In the genomic region with DNA sequence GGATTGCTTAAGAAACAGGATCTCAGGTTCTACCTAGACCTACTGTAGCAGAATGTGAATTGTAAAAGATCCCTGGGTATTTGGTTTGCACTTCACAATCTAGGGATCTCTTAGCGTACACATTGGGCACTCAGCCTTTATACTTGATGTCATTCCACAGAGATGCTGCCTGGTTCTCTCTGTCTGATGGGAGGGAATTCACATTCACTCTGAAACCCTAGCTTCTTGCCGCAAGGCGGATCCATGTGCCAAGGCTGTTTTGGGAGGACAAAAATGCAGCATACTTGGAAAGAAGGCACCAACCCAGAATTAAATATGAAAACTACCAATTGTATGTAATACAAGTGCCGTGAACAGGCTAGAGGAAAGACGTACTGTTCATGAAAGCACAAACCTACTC, we compare ENCODE assay signal across 17 cellular contexts.
DNase-seq lines count a peak whose midpoint lies in the region; ATAC-seq and TF ChIP-seq lines count a peak whose summit lies in the region.
"Had no signal": no experiment of that assay in that cellular context is flagged by ENCODE, and none has a peak within 500 bp of the region (broad histone marks: within the 10 kb centered on the region; RNA-seq: fewer than 3 reads in every experiment).

No MANE protein-coding gene starts in this region.

- CTCF ChIA-PET in MCF 10A (lab: Yijun Ruan, JAX) (interaction anchor here (0.6 to 1.2 kb wide), 3 partner anchors 65 to 356 kb away, joined by 3 to 4 read pairs (median 3); no protein-coding TSS in a partner anchor), mammary epithelial cell (lab: Charles Lee; ENCODE audit: low non-redundant PET) (no interaction called here)

- H3K36me3 Mint-ChIP-seq in MCF 10A (ENCODE audit: insufficient read depth, unreplicated experiment), result no peaks in the 10 kb centered on the region

- peak overlapping the region; percentile 93 for H3K27ac Mint-ChIP-seq in MCF 10A (ENCODE audit: low read depth, unreplicated experiment)

- POLR2A ChIA-PET in MCF 10A (lab: Yijun Ruan, JAX), result no interaction called here

- no peak overlapping the region for H2AFZ ChIP-seq in mammary epithelial cell (ENCODE audit: low read depth, low read length)
- H2AFZ ChIP-seq in parathyroid adenoma, result no peak overlapping the region

- H3K27me3 Mint-ChIP-seq in MCF 10A (ENCODE audit: insufficient read depth, unreplicated experiment), result peaks cover 25% of the 10 kb centered on the region

- in situ Hi-C loops in mammary epithelial cell (cut with MboI; ENCODE audit: low sequenced_read_pairs in 2 of 2), result no loop called here

- TF ChIP-seq CTCF in MCF 10A (IDR thresholded peaks at IDR 0.05; ENCODE audit: unreplicated experiment) (no peak), mammary epithelial cell (conservative IDR thresholded peaks at IDR 0.05 in 1 of 2, IDR thresholded peaks at IDR 0.05 in 1 of 2; ENCODE audit: extremely low read depth in 1 of 2, insufficient read depth in 1 of 2, low read depth in 1 of 2, low read length in 2 of 2) (no peak), coronary artery (IDR thresholded peaks at IDR 0.05) (no peak), parathyroid adenoma (IDR thresholded peaks at IDR 0.05) (no peak), upper lobe of right lung (IDR thresholded peaks at IDR 0.05) (no peak)

- peaks cover 24% of the 10 kb centered on the region for H3K4me1 Mint-ChIP-seq in MCF 10A (ENCODE audit: insufficient read depth, unreplicated experiment)

- no peak overlapping the region for H3K4me2 ChIP-seq in mammary epithelial cell (ENCODE audit: insufficient read depth, low read depth, low read length)
- no peak overlapping the region for H3K4me2 ChIP-seq in parathyroid adenoma (ENCODE audit: low read length)

- H3K36me3 ChIP-seq in mammary epithelial cell (ENCODE audit: insufficient read depth, low read length) (no peaks in the 10 kb centered on the region), parathyroid adenoma (ENCODE audit: control insufficient read depth, insufficient read depth, low read length) (no peaks in the 10 kb centered on the region), upper lobe of right lung (no peaks in the 10 kb centered on the region), MG63 (no peaks in the 10 kb centered on the region)
- H3K36me3 ChIP-seq: SJSA1 had no signal

- H3K4me1 ChIP-seq in mammary epithelial cell (ENCODE audit: insufficient read depth, low read length) (no peaks in the 10 kb centered on the region), parathyroid adenoma (no peaks in the 10 kb centered on the region), upper lobe of right lung (peaks cover 28% of the 10 kb centered on the region)

- H3K9ac ChIP-seq in mammary epithelial cell (ENCODE audit: insufficient read depth, low read length), result no peak overlapping the region
- H3K9ac ChIP-seq in parathyroid adenoma, result no peak overlapping the region

- 87% methylated on average over 5 of the region's 5 CpGs for WGBS in mammary epithelial cell (ENCODE audit: low coverage, missing lambda C conversion rate)

- DNase-seq in MCF 10A (ENCODE audit: unreplicated experiment), result no peak
- DNase-seq in mammary epithelial cell, result no peak
- DNase-seq in coronary artery (ENCODE audit: low spot score), result no peak
- no peak for DNase-seq in upper lobe of right lung
- DNase-seq in NK-92 (lab: John Stamatoyannopoulos, UW; ENCODE audit: unreplicated experiment), result no peak
- DNase-seq in GDM1 (lab: John Stamatoyannopoulos, UW), result no peak
- no peak for DNase-seq in MG63
- DNase-seq: activated effector memory CD4-positive, alpha-beta T cell treated with anti-CD3 and anti-CD28 coated beads, Interleukin-2, amount 50 U/mL, for 16 hours; amygdala; C1 segment of cervical spinal cord; GF-D8; NCI-H2107; NCI-H524 had no signal

- intact Hi-C loops in MCF 10A (cut with micrococcal nuclease), result no loop called here
- intact Hi-C loops in mammary epithelial cell (cut with micrococcal nuclease), result no loop called here
- intact Hi-C loops in upper lobe of right lung (cut with DNase I), result no loop called here

- no peak for ATAC-seq in upper lobe of right lung

- dilution Hi-C loops in mammary epithelial cell (cut with HindIII; ENCODE audit: low sequenced_read_pairs), result no loop called here

- H3K27me3 ChIP-seq in mammary epithelial cell (ENCODE audit: insufficient read depth, low read length), result peaks cover 1% of the 10 kb centered on the region
- no peaks in the 10 kb centered on the region for H3K27me3 ChIP-seq in parathyroid adenoma (ENCODE audit: control insufficient read depth, insufficient read depth, low read length)
- H3K27me3 ChIP-seq in upper lobe of right lung, result no peaks in the 10 kb centered on the region
- H3K27me3 ChIP-seq in MG63, result no peaks in the 10 kb centered on the region; the same call in 1 of the 2 replicates
- H3K27me3 ChIP-seq: SJSA1 had no signal

- H3K27ac ChIP-seq in mammary epithelial cell (ENCODE audit: insufficient read depth, low read depth, low read length) (no peak overlapping the region), coronary artery (peak overlapping the region; percentile 73 to 87), parathyroid adenoma (peak overlapping the region; percentile 16), upper lobe of right lung (peak overlapping the region; percentile 52)
- H3K27ac ChIP-seq: 22Rv1, SJSA1 had no signal

- no peak overlapping the region for H3K4me3 Mint-ChIP-seq in MCF 10A (ENCODE audit: unreplicated experiment)
- H3K4me3 Mint-ChIP-seq: neural crest cell had no signal

- H3K9me3 Mint-ChIP-seq in MCF 10A (ENCODE audit: unreplicated experiment), result peaks cover 5% of the 10 kb centered on the region
- H3K9me3 Mint-ChIP-seq: neural crest cell had no signal

- H3K4me3 ChIP-seq in mammary epithelial cell (replicated peaks in 1 of 3; ENCODE audit: insufficient read depth in 1 of 3, low read depth in 2 of 3, low read length in 3 of 3) (no peak overlapping the region), coronary artery (no peak overlapping the region), parathyroid adenoma (ENCODE audit: low read depth, low read length) (no peak overlapping the region), upper lobe of right lung (no peak overlapping the region), MG63 (no peak overlapping the region)
- H3K4me3 ChIP-seq: SJSA1 had no signal

- no peaks in the 10 kb centered on the region for H3K79me2 ChIP-seq in mammary epithelial cell (ENCODE audit: insufficient read depth, low read length)
- no peaks in the 10 kb centered on the region for H3K79me2 ChIP-seq in parathyroid adenoma

- H4K20me1 ChIP-seq in mammary epithelial cell (ENCODE audit: insufficient read depth, low read length), result no peaks in the 10 kb centered on the region

- BruUV-seq in MCF 10A (replicated peaks; lab: Mats Ljungman, UMichigan) (no TSS peak), mammary epithelial cell (replicated peaks; lab: Mats Ljungman, UMichigan) (no TSS peak)

- no peaks in the 10 kb centered on the region for H3K9me3 ChIP-seq in mammary epithelial cell (replicated peaks; ENCODE audit: insufficient read depth, low read length)
- no peaks in the 10 kb centered on the region for H3K9me3 ChIP-seq in parathyroid adenoma (ENCODE audit: control insufficient read depth, low read length)
- H3K9me3 ChIP-seq in upper lobe of right lung, result no peaks in the 10 kb centered on the region
- no peaks in the 10 kb centered on the region for H3K9me3 ChIP-seq in MG63
- H3K9me3 ChIP-seq: SJSA1 had no signal
